Comparison of ENCODE assay signal across 8 cellular contexts in the genomic region with DNA sequence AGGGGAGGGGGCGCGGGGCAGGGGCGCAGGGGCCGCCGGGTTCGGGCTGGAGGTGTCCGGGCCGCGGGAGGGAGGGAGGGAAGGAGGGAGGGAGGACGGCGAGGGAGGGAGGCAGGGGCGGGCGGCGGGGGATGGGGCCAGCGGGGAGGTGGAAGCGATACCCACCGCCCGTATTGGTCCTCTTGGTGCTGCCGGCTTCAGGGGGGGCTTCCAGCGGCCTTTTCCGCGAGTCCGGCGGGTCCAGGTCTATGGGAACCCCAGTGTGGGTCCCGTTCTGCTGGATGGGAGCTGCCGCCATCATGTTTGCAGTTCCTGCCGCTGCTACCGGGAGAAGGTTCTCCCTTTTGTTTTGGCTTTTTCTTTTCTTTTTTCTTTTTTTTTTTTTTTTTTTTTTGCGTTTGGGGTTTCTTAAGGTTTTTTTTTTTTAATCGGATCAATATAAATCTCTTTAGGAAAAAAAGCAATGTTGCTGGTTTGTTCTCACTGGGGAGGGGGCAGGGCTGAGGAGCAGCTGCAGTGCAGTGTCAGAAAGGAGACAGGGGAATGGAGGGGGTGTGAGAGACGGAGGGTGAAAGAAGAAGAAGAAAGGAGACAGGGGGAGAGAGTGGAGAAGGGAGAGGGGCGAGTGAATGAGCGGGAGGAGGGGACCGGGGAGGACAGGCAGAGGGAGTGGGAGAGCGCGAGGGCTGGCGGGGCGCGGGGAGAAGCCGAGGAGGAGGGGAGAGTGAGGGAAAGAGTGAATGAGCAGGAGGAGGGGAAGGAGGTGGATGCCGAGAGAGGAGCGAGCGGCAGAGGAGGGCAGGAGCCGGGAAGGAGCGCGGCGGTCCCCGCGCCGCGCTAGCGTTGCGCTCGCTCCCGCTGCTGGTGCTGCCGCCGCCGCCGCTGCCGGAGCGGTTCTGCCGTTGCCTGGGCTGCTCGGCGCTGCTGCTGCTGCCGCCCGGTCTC. TPM values are rescaled to one million over a fixed set of nuclear protein-coding genes. Genes with fewer than 3 reads are reported as not detected.
DNase-seq lines count a peak whose midpoint lies in the region; ATAC-seq, FAIRE-seq and TF ChIP-seq lines count a peak whose summit lies in the region.

A gene with protein sequence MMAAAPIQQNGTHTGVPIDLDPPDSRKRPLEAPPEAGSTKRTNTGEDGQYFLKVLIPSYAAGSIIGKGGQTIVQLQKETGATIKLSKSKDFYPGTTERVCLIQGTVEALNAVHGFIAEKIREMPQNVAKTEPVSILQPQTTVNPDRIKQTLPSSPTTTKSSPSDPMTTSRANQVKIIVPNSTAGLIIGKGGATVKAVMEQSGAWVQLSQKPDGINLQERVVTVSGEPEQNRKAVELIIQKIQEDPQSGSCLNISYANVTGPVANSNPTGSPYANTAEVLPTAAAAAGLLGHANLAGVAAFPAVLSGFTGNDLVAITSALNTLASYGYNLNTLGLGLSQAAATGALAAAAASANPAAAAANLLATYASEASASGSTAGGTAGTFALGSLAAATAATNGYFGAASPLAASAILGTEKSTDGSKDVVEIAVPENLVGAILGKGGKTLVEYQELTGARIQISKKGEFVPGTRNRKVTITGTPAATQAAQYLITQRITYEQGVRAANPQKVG (minus strand): TSS at position 898 of the 945 bp plus-strand sequence. CDS start 597 bp downstream, at position 301.

- H3K9me3 ChIP-seq in HEK293 (ENCODE audit: control insufficient read depth, insufficient read depth, low read depth, low read length), result no peaks in the 10 kb centered on the region
- H3K9me3 ChIP-seq in RWPE2 (ENCODE audit: severe bottlenecking), result no peaks in the 10 kb centered on the region
- H3K9me3 ChIP-seq in mucosa of descending colon, result no peaks in the 10 kb centered on the region

- ATAC-seq in RWPE2 (ENCODE audit: low read depth) (peak; percentile 76), esophagus mucosa (peak; percentile 44), mucosa of descending colon (peak; percentile 73), HG03280 (IDR thresholded peaks at IDR 0.05; ENCODE audit: unreplicated experiment) (no peak)

- CTCF ChIA-PET in HEK293 (lab: Yijun Ruan, JAX), result no interaction called here

- H3K4me3 ChIP-seq in ACC112 (ENCODE audit: low read depth, low read length) (peak within 1 kb of the TSS; percentile 94), HEK293 (ENCODE audit: low read depth, low read length) (peak within 1 kb of the TSS; percentile 79), RWPE2 (ENCODE audit: severe bottlenecking) (peak within 1 kb of the TSS; percentile 18), mucosa of descending colon (peak within 1 kb of the TSS; percentile 25)

- intact Hi-C loops in mucosa of descending colon (cut with DNase I, micrococcal nuclease), result loop anchor here in 1 of 2 donors (10.0 kb wide), 1 partner anchor 203 kb away; no protein-coding TSS in a partner anchor

- peak within 1 kb of the TSS; percentile 43; the same call in 1 of the 2 replicates for H3K27ac ChIP-seq in ACC112 (ENCODE audit: low read depth, low read length)
- peak within 1 kb of the TSS; percentile 60; the same call in 1 of the 2 replicates for H3K27ac ChIP-seq in HEK293 (ENCODE audit: extremely low read depth, low read depth, low read length)
- no peak within 1 kb of the TSS for H3K27ac ChIP-seq in RWPE2 (ENCODE audit: poor library complexity, severe bottlenecking)

- no peak for DNase-seq in RWPE2 (ENCODE audit: low spot score)
- peak; percentile 28 to 42 (median 37) for DNase-seq in mucosa of descending colon
- peak; percentile 18 for DNase-seq in urothelium cell line (ENCODE audit: low spot score)
- DNase-seq in D721Med (ENCODE audit: insufficient read length, low spot score), result no peak

- peaks cover 13% of the 10 kb centered on the region for H3K4me1 ChIP-seq in ACC112 (ENCODE audit: control insufficient read depth, insufficient read depth, low read length, unreplicated experiment)
- no peaks in the 10 kb centered on the region for H3K4me1 ChIP-seq in HEK293 (ENCODE audit: control insufficient read depth, insufficient read depth, low read length)
- H3K4me1 ChIP-seq in RWPE2 (ENCODE audit: insufficient read depth, poor library complexity, severe bottlenecking), result no peaks in the 10 kb centered on the region
- peaks cover 7% of the 10 kb centered on the region for H3K4me1 ChIP-seq in mucosa of descending colon (ENCODE audit: low read depth)

- POLR2A ChIA-PET in HEK293 (lab: Yijun Ruan, JAX), result no interaction called here

- no peak for FAIRE-seq in urothelium cell line (lab: Jason Lieb, UNC)
- FAIRE-seq in D721Med (lab: Jason Lieb, UNC), result no peak

- 0 out of 2 replicates have a peak, but pooled peaks cover 3% of the 10 kb centered on the region for H3K27me3 ChIP-seq in ACC112 (ENCODE audit: insufficient read depth, low read length)
- H3K27me3 ChIP-seq in RWPE2 (ENCODE audit: insufficient read depth, poor library complexity, severe bottlenecking), result peaks cover 88% of the 10 kb centered on the region

- TF ChIP-seq CTCF in HEK293 (tag by site-specific recombination; IDR thresholded peaks at IDR 0.05), result 0 out of 2 replicates have a peak, but pooled peaks have one; percentile 31
- no peak for TF ChIP-seq CTCF in RWPE2 (IDR thresholded peaks at IDR 0.05; ENCODE audit: poor library complexity, severe bottlenecking)
- no peak for TF ChIP-seq CTCF in mucosa of descending colon (IDR thresholded peaks at IDR 0.05)
- TF ChIP-seq CTCF in D721Med (IDR thresholded peaks at IDR 0.05; ENCODE audit: insufficient read depth, missing control alignments), result no peak

- H3K79me2 ChIP-seq in ACC112 (ENCODE audit: control insufficient read depth, insufficient read depth, low read length, unreplicated experiment), result no peaks in the 10 kb centered on the region

- peak within 1 kb of the TSS; percentile 99 for H2AFZ ChIP-seq in ACC112 (ENCODE audit: low read length, unreplicated experiment)

- no peaks in the 10 kb centered on the region for H3K36me3 ChIP-seq in ACC112 (ENCODE audit: insufficient read depth, low read length)
- H3K36me3 ChIP-seq in HEK293 (ENCODE audit: control insufficient read depth in 2 of 2, insufficient read depth in 1 of 2, low read length in 2 of 2), result no peaks in the 10 kb centered on the region
- H3K36me3 ChIP-seq in RWPE2 (ENCODE audit: low read depth), result no peaks in the 10 kb centered on the region
- no peaks in the 10 kb centered on the region for H3K36me3 ChIP-seq in mucosa of descending colon (ENCODE audit: low read depth)

TF ChIP-seq in HEK293, 187 proteins besides CTCF, POLR2A, EP300 and RAD21 (continues in another document):
- TF ChIP-seq, protein P1, sequence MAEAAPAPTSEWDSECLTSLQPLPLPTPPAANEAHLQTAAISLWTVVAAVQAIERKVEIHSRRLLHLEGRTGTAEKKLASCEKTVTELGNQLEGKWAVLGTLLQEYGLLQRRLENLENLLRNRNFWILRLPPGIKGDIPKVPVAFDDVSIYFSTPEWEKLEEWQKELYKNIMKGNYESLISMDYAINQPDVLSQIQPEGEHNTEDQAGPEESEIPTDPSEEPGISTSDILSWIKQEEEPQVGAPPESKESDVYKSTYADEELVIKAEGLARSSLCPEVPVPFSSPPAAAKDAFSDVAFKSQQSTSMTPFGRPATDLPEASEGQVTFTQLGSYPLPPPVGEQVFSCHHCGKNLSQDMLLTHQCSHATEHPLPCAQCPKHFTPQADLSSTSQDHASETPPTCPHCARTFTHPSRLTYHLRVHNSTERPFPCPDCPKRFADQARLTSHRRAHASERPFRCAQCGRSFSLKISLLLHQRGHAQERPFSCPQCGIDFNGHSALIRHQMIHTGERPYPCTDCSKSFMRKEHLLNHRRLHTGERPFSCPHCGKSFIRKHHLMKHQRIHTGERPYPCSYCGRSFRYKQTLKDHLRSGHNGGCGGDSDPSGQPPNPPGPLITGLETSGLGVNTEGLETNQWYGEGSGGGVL (tag by site-specific recombination; IDR thresholded peaks at IDR 0.05), result peak; percentile 98
- no peak for TF ChIP-seq GFI1B (tag by site-specific recombination; IDR thresholded peaks at IDR 0.05)
- TF ChIP-seq PRDM1 (tag by site-specific recombination; IDR thresholded peaks at IDR 0.05), result peak; percentile 99
- TF ChIP-seq ZNF146 (tag by site-specific recombination; IDR thresholded peaks at IDR 0.05), result peak; percentile 29; the same call in 1 of the 2 replicates
- TF ChIP-seq GLIS2 (tag by site-specific recombination; IDR thresholded peaks at IDR 0.05), result peak; percentile 31; the same call in 1 of the 2 replicates
- 0 out of 2 replicates have a peak, but pooled peaks have one; percentile 44 for TF ChIP-seq ZNF239 (tag by site-specific recombination; IDR thresholded peaks at IDR 0.05)
- TF ChIP-seq EGR2 (tag by site-specific recombination; IDR thresholded peaks at IDR 0.05; ENCODE audit: low read depth), result peak; percentile 73; the same call in 1 of the 2 replicates
- peak; percentile 25; the same call in 1 of the 2 replicates for TF ChIP-seq ZXDB (tag by site-specific recombination; IDR thresholded peaks at IDR 0.05)
- peak; percentile 75 for TF ChIP-seq ZBTB17 (tag by site-specific recombination; IDR thresholded peaks at IDR 0.05)
- TF ChIP-seq ZNF112 (tag by site-specific recombination; IDR thresholded peaks at IDR 0.05), result no peak
- TF ChIP-seq ZNF658 (tag by site-specific recombination; IDR thresholded peaks at IDR 0.05), result no peak
- peak; percentile 85 for TF ChIP-seq ZNF335 (tag by site-specific recombination; conservative IDR thresholded peaks at IDR 0.05)
- TF ChIP-seq ZNF621 (tag by site-specific recombination; IDR thresholded peaks at IDR 0.05), result no peak
- TF ChIP-seq ZFHX2 (tag by site-specific recombination; conservative IDR thresholded peaks at IDR 0.05), result peak; percentile 56
- TF ChIP-seq, protein P2, sequence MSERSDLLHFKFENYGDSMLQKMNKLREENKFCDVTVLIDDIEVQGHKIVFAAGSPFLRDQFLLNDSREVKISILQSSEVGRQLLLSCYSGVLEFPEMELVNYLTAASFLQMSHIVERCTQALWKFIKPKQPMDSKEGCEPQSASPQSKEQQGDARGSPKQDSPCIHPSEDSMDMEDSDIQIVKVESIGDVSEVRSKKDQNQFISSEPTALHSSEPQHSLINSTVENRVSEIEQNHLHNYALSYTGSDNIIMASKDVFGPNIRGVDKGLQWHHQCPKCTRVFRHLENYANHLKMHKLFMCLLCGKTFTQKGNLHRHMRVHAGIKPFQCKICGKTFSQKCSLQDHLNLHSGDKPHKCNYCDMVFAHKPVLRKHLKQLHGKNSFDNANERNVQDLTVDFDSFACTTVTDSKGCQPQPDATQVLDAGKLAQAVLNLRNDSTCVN (tag by site-specific recombination; optimal IDR thresholded peaks at IDR 0.05), result peak; percentile 92
- 0 out of 2 replicates have a peak, but pooled peaks have one; percentile 8 for TF ChIP-seq ZBTB21 (tag by site-specific recombination; IDR thresholded peaks at IDR 0.05)

RNA-seq across cellular contexts. Expression of the gene that starts here (rescaled TPM):
- total RNA-seq in esophagus mucosa (0.72 TPM), mucosa of descending colon (10 to 100 TPM in 1 of 3 donors, 1 to 10 TPM in 2; 3.0 to 13.7 (median 6.1) TPM)

Comparison
In these comparisons a context has a peak if more than half of its experiments do, and no peak if none do; other contexts are left out.
1. Peak in ATAC-seq in esophagus mucosa; RNA of the gene not detected or under 1 TPM.
2. H3K4me3 ChIP-seq: peak in every context shown above with its lines; median percentile 94 in ACC112; 79 in HEK293; 25 in mucosa of descending colon; 18 in RWPE2.
3. DNase-seq: peak in mucosa of descending colon (3 of 3) and urothelium cell line (single experiment); none in RWPE2 (single experiment) and D721Med (single experiment).